Comparison of ENCODE assay signal across 27 cellular contexts in genomic region chr6:141753180-141753579, GRCh38.
"Had no signal": no experiment of that assay in that cellular context is flagged by ENCODE, and none has a peak within 500 bp of the region (broad histone marks: within the 10 kb centered on the region; RNA-seq: fewer than 3 reads in every experiment).

No MANE protein-coding gene starts in this region.

- ATAC-seq: activated CD8-positive, alpha-beta T cell treated with anti-CD3 and anti-CD28 coated beads for 36 hours; Right ventricle myocardium inferior had no signal

- H3K27ac Mint-ChIP-seq: activated CD4-positive, alpha-beta T cell treated with anti-CD3 and anti-CD28 coated beads, Interleukin-2, amount 10 ng/mL, durations not matched to agents 24 days and 14 days; activated CD8-positive, alpha-beta T cell treated with anti-CD3 and anti-CD28 coated beads for 36 hours; activated T-helper 1 cell treated with anti-CD3 and anti-CD28 coated beads, Interleukin-12 subunit alpha, Interleukin-12 subunit beta, Interleukin-2, Interleukin-4 antibody, amounts not matched to agents 30 ng/mL and 10 ng/mL and 1 ng/mL, durations not matched to agents 14 hours and 24 hours and 36 hours had no signal

- H3K4me3 ChIP-seq: ascending aorta, cardiac muscle cell, PC-9 had no signal

- H3K4me1 ChIP-seq: ascending aorta had no signal

- H3K9me3 Mint-ChIP-seq: activated CD4-positive, alpha-beta T cell treated with anti-CD3 and anti-CD28 coated beads, Interleukin-2, amount 10 ng/mL, durations not matched to agents 24 days and 14 days; activated CD8-positive, alpha-beta T cell treated with anti-CD3 and anti-CD28 coated beads for 36 hours; activated naive CD8-positive, alpha-beta T cell treated with anti-CD3 and anti-CD28 coated beads for 36 hours; central memory CD8-positive, alpha-beta T cell had no signal

- H3K4me3 Mint-ChIP-seq: activated CD4-positive, alpha-beta T cell treated with anti-CD3 and anti-CD28 coated beads, Interleukin-2, amount 10 ng/mL, durations not matched to agents 24 days and 14 days; activated CD8-positive, alpha-beta T cell treated with anti-CD3 and anti-CD28 coated beads for 36 hours; activated naive CD8-positive, alpha-beta T cell treated with anti-CD3 and anti-CD28 coated beads for 36 hours; activated T-helper 1 cell treated with anti-CD3 and anti-CD28 coated beads, Interleukin-12 subunit alpha, Interleukin-12 subunit beta, Interleukin-2, Interleukin-4 antibody, amounts not matched to agents 30 ng/mL and 10 ng/mL and 1 ng/mL, durations not matched to agents 14 hours and 24 hours and 36 hours; central memory CD8-positive, alpha-beta T cell had no signal

- H3K27ac ChIP-seq: ascending aorta, cardiac muscle cell, PC-9, RWPE1 had no signal

- H3K27me3 ChIP-seq: ascending aorta, cardiac muscle cell had no signal

- H3K36me3 ChIP-seq: ascending aorta, cardiac muscle cell had no signal

- H3K4me1 Mint-ChIP-seq: activated CD4-positive, alpha-beta T cell treated with anti-CD3 and anti-CD28 coated beads, Interleukin-2, amount 10 ng/mL, durations not matched to agents 24 days and 14 days had no signal

- H3K9me3 ChIP-seq: ascending aorta had no signal

- DNase-seq: activated CD4-positive, alpha-beta T cell treated with anti-CD3 and anti-CD28 coated beads, Interleukin-2, amount 10 ng/mL, durations not matched to agents 24 days and 14 days; activated CD4-positive, alpha-beta T cell treated with anti-CD3 and anti-CD28 coated beads, Interleukin-2, amount 50 U/mL, for 4 hours; activated CD8-positive, alpha-beta T cell treated with anti-CD3 and anti-CD28 coated beads for 36 hours; activated gamma-delta T cell treated with Interleukin-2 at 50 U/mL for 16 hours; activated naive CD4-positive, alpha-beta T cell treated with anti-CD3 and anti-CD28 coated beads, Interleukin-2, amount 50 U/mL, for 16 hours; activated naive CD8-positive, alpha-beta T cell treated with anti-CD3 and anti-CD28 coated beads for 36 hours; activated T-cell treated with anti-CD3 and anti-CD28 coated beads, Interleukin-2, amount 50 U/mL, for 1 hour; amygdala; KG1; NCI-H1105; NCI-H1417 treated with DMSO at 0.1 percent for 48 hours; NCI-H187 treated with DMSO at 0.1 percent for 48 hours; NCI-H2081; NCI-H2171 treated with DMSO at 0.1 percent for 48 hours; NCI-H2227 treated with DMSO at 0.1 percent for 48 hours; NCI-H446 treated with DMSO at 0.1 percent for 48 hours; NCI-H524 treated with DMSO at 0.1 percent for 48 hours; PC-9; SW 1271; T-helper 1 cell; T1000 had no signal

- H3K27me3 Mint-ChIP-seq: activated CD4-positive, alpha-beta T cell treated with anti-CD3 and anti-CD28 coated beads, Interleukin-2, amount 10 ng/mL, durations not matched to agents 24 days and 14 days; activated CD8-positive, alpha-beta T cell treated with anti-CD3 and anti-CD28 coated beads for 36 hours; activated naive CD8-positive, alpha-beta T cell treated with anti-CD3 and anti-CD28 coated beads for 36 hours; central memory CD8-positive, alpha-beta T cell had no signal
